In genomic region chr10:111475720-111476119, GRCh38 we compare ENCODE assay signal across 1 cellular context.
TF ChIP-seq lines count a peak whose summit lies in the region.

No MANE protein-coding gene starts in this region.

TF ChIP-seq in HepG2, 621 proteins besides CTCF, POLR2A, EP300 and RAD21 (continued from another document and continues in another):
- TF ChIP-seq ZUFSP (CRISPR knock-in tag; IDR thresholded peaks at IDR 0.05; ENCODE audit: borderline replicate concordance) = no peak
- no peak for TF ChIP-seq JARID2 (CRISPR knock-in tag; IDR thresholded peaks at IDR 0.05; ENCODE audit: insufficient replicate concordance)
- TF ChIP-seq ZBTB7A (CRISPR knock-in tag; IDR thresholded peaks at IDR 0.05) = peak; percentile 98
- no peak for TF ChIP-seq ZNF407 (CRISPR knock-in tag; IDR thresholded peaks at IDR 0.05; ENCODE audit: not compliant biosample characterization)
- 0 out of 2 replicates have a peak, but pooled peaks have one; percentile 21 for TF ChIP-seq MAX (IDR thresholded peaks at IDR 0.05)
- TF ChIP-seq TEF (CRISPR knock-in tag; IDR thresholded peaks at IDR 0.05) = no peak
- TF ChIP-seq HOXA5 (CRISPR knock-in tag; IDR thresholded peaks at IDR 0.05) = 0 out of 2 replicates have a peak, but pooled peaks have one; percentile 29
- TF ChIP-seq BRF2 (CRISPR knock-in tag; IDR thresholded peaks at IDR 0.05) = peak; percentile 69; the same call in 1 of the 2 replicates
- no peak for TF ChIP-seq KDM6A (CRISPR knock-in tag; IDR thresholded peaks at IDR 0.05; ENCODE audit: low read depth)
- TF ChIP-seq ZNF687 (CRISPR knock-in tag; IDR thresholded peaks at IDR 0.05) = no peak
- peak; percentile 88 for TF ChIP-seq RARA (CRISPR knock-in tag; IDR thresholded peaks at IDR 0.05)
- TF ChIP-seq HIC2 (CRISPR knock-in tag; IDR thresholded peaks at IDR 0.05; ENCODE audit: low read depth) = peak; percentile 56; the same call in 1 of the 2 replicates
- no peak for TF ChIP-seq USF2 (IDR thresholded peaks at IDR 0.05; ENCODE audit: low read depth, low read length)
- no peak for TF ChIP-seq USF2 (CRISPR knock-in tag; IDR thresholded peaks at IDR 0.05; ENCODE audit: borderline replicate concordance)
- no peak for TF ChIP-seq SRF (IDR thresholded peaks at IDR 0.05; ENCODE audit: low read depth, low read length)
- no peak for TF ChIP-seq IKZF5 (CRISPR knock-in tag; IDR thresholded peaks at IDR 0.05)
- TF ChIP-seq GABPA (IDR thresholded peaks at IDR 0.05; ENCODE audit: low read depth, low read length) = no peak
- TF ChIP-seq GABPA (CRISPR knock-in tag; IDR thresholded peaks at IDR 0.05; ENCODE audit: low read depth) = peak; percentile 65
- no peak for TF ChIP-seq ZNF768 (CRISPR knock-in tag; IDR thresholded peaks at IDR 0.05)
- peak; percentile 93 for TF ChIP-seq HNF4A (CRISPR knock-in tag; IDR thresholded peaks at IDR 0.05)
- no peak for TF ChIP-seq TP53 (CRISPR knock-in tag; conservative IDR thresholded peaks at IDR 0.05)
- TF ChIP-seq FOSL1 (CRISPR knock-in tag; IDR thresholded peaks at IDR 0.05; ENCODE audit: borderline replicate concordance) = no peak
- no peak for TF ChIP-seq ZNF30 (CRISPR knock-in tag; IDR thresholded peaks at IDR 0.05)
- TF ChIP-seq ZNF546 (CRISPR knock-in tag; conservative IDR thresholded peaks at IDR 0.05) = no peak
- no peak for TF ChIP-seq ZNF761 (CRISPR knock-in tag; conservative IDR thresholded peaks at IDR 0.05)
- peak; percentile 63; the same call in 1 of the 2 replicates for TF ChIP-seq HOXA3 (CRISPR knock-in tag; IDR thresholded peaks at IDR 0.05)
- TF ChIP-seq NFIB (CRISPR knock-in tag; IDR thresholded peaks at IDR 0.05; ENCODE audit: borderline replicate concordance) = no peak
- TF ChIP-seq STAT6 (CRISPR knock-in tag; IDR thresholded peaks at IDR 0.05; ENCODE audit: borderline replicate concordance) = no peak
- TF ChIP-seq U2AF2 (IDR thresholded peaks at IDR 0.05; ENCODE audit: low read depth, low read length) = no peak
- 0 out of 2 replicates have a peak, but pooled peaks have one; percentile 29 for TF ChIP-seq TOPORS (CRISPR knock-in tag; IDR thresholded peaks at IDR 0.05)
- TF ChIP-seq ZNF124 (CRISPR knock-in tag; IDR thresholded peaks at IDR 0.05) = no peak
- no peak for TF ChIP-seq ZNF615 (CRISPR knock-in tag; IDR thresholded peaks at IDR 0.05; ENCODE audit: borderline replicate concordance)
